In genomic region chr2:120828832-120829632, GRCh38 we compare ENCODE assay signal across 19 cellular contexts.
DNase-seq lines count a peak whose midpoint lies in the region; ATAC-seq, FAIRE-seq and TF ChIP-seq lines count a peak whose summit lies in the region.
"Had no signal": no experiment of that assay in that cellular context is flagged by ENCODE, and none has a peak within 500 bp of the region (broad histone marks: within the 10 kb centered on the region; RNA-seq: fewer than 3 reads in every experiment).

No MANE protein-coding gene starts in this region.

- in situ Hi-C loops in HepG2 (cut with HindIII; ENCODE audit: extremely low pct_ligation_motif_present, low pct_unique_long_range_greater_than_20kb): no loop called here

- no peaks in the 10 kb centered on the region for H3K36me3 ChIP-seq in HepG2 (replicated peaks in 1 of 2; ENCODE audit: control insufficient read depth in 1 of 2, insufficient read depth in 2 of 2, low read length in 2 of 2)
- no peaks in the 10 kb centered on the region for H3K36me3 ChIP-seq in right lobe of liver
- H3K36me3 ChIP-seq in bronchial epithelial cell (ENCODE audit: control insufficient read depth, insufficient read depth, low read length): no peaks in the 10 kb centered on the region
- H3K36me3 ChIP-seq in kidney (ENCODE audit: control insufficient read depth in 1 of 2, insufficient read depth in 2 of 2, low read length in 2 of 2): no peaks in the 10 kb centered on the region
- H3K36me3 ChIP-seq: Peyer's patch had no signal

- CTCF ChIA-PET in HepG2 (lab: Yijun Ruan, JAX; ENCODE audit: low intra/inter-chr PET ratio, low total read pairs): no interaction called here

- H3K4me1 ChIP-seq in HepG2 (ENCODE audit: insufficient read depth, low read length) (no peaks in the 10 kb centered on the region), right lobe of liver (no peaks in the 10 kb centered on the region), kidney (ENCODE audit: control insufficient read depth in 1 of 2, insufficient read depth in 1 of 2, low read depth in 1 of 2, low read length in 2 of 2) (peaks cover 0 to 9% of the 10 kb centered on the region in 2 donors)

- H3K27ac ChIP-seq in HepG2 (ENCODE audit: extremely low read length, insufficient read depth, low read length): no peak overlapping the region
- H3K27ac ChIP-seq in right lobe of liver: no peak overlapping the region
- no peak overlapping the region for H3K27ac ChIP-seq in kidney (ENCODE audit: low read depth in 2 of 2, low read length in 2 of 2)
- H3K27ac ChIP-seq: Peyer's patch had no signal

- peaks cover 21% of the 10 kb centered on the region for H3K4me1 Mint-ChIP-seq in osteocyte (ENCODE audit: unreplicated experiment)

- H4K20me1 ChIP-seq in HepG2 (ENCODE audit: insufficient read depth, low read length): no peaks in the 10 kb centered on the region; the same call in 1 of the 2 replicates

- POLR2A ChIA-PET in HepG2 (lab: Yijun Ruan, JAX): no interaction called here

- no TSS peak for BruUV-seq in HepG2 (replicated peaks; lab: Mats Ljungman, UMichigan)

- H3K27me3 Mint-ChIP-seq in osteocyte (ENCODE audit: unreplicated experiment): no peaks in the 10 kb centered on the region

- H3K27me3 ChIP-seq in HepG2 (ENCODE audit: control insufficient read depth in 1 of 2, insufficient read depth in 2 of 2, low read length in 2 of 2) (peaks cover 3 to 82% of the 10 kb centered on the region in 2 experiments; a peak in 4 of 5 replicates), right lobe of liver (no peaks in the 10 kb centered on the region), bronchial epithelial cell (ENCODE audit: control insufficient read depth, insufficient read depth, low read length) (no peaks in the 10 kb centered on the region)
- H3K27me3 ChIP-seq: Peyer's patch had no signal

- no peak overlapping the region for H3K4me2 ChIP-seq in HepG2 (ENCODE audit: low read depth, low read length)

- H2AFZ ChIP-seq in HepG2 (ENCODE audit: low read length): no peak overlapping the region

- no peak overlapping the region for H3K4me3 Mint-ChIP-seq in osteocyte (ENCODE audit: unreplicated experiment)

- ATAC-seq in HepG2: no peak
- ATAC-seq in right lobe of liver: no peak
- ATAC-seq: HCT116 had no signal

- TF ChIP-seq POLR2A in HepG2 (IDR thresholded peaks at IDR 0.05; ENCODE audit: insufficient read depth in 1 of 2, low read depth in 2 of 2, low read length in 2 of 2) (no peak), right lobe of liver (IDR thresholded peaks at IDR 0.05) (no peak)

- H3K36me3 Mint-ChIP-seq in osteocyte (ENCODE audit: unreplicated experiment): peaks cover 10% of the 10 kb centered on the region

- H3K4me3 ChIP-seq in HepG2 (replicated peaks in 1 of 3; ENCODE audit: insufficient read depth in 1 of 3, low read depth in 2 of 3, low read length in 3 of 3) (no peak overlapping the region), right lobe of liver (no peak overlapping the region), bronchial epithelial cell (ENCODE audit: low read depth, low read length) (no peak overlapping the region), foreskin fibroblast (ENCODE audit: low read depth in 1 of 2, low read length in 2 of 2) (no peak overlapping the region), kidney (ENCODE audit: low read length in 2 of 2) (no peak overlapping the region)
- H3K4me3 ChIP-seq: Peyer's patch had no signal

- TF ChIP-seq EP300 in HepG2 (IDR thresholded peaks at IDR 0.05; ENCODE audit: low read depth in 2 of 2, low read length in 2 of 2): no peak
- no peak for TF ChIP-seq EP300 in HepG2 (CRISPR knock-in tag; IDR thresholded peaks at IDR 0.05; ENCODE audit: borderline replicate concordance)

- H3K27ac Mint-ChIP-seq in osteocyte (ENCODE audit: unreplicated experiment): peak overlapping the region; percentile 0

- no peaks in the 10 kb centered on the region for H3K9me3 Mint-ChIP-seq in osteocyte (ENCODE audit: unreplicated experiment)

- intact Hi-C loops in HepG2 (cut with micrococcal nuclease; ENCODE audit: unreplicated experiment) (no loop called here), right lobe of liver (cut with DNase I) (no loop called here), kidney (cut with DNase I) (no loop called here)

- TF ChIP-seq CTCF in HepG2 (CRISPR knock-in tag; IDR thresholded peaks at IDR 0.05) (no peak), right lobe of liver (IDR thresholded peaks at IDR 0.05) (no peak), bronchial epithelial cell (IDR thresholded peaks at IDR 0.05; ENCODE audit: insufficient read depth, low read length, severe bottlenecking) (no peak), osteocyte (IDR thresholded peaks at IDR 0.05) (no peak), foreskin fibroblast (IDR thresholded peaks at IDR 0.05; ENCODE audit: low read depth, low read length) (no peak), kidney (IDR thresholded peaks at IDR 0.05; ENCODE audit: borderline replicate concordance, extremely low read depth, insufficient read depth) (no peak)

- no peak for DNase-seq in HepG2 (ENCODE audit: low spot score)
- DNase-seq in right lobe of liver: no peak
- DNase-seq in bronchial epithelial cell (ENCODE audit: low read depth): no peak
- no peak for DNase-seq in osteocyte (ENCODE audit: extremely low spot score, unreplicated experiment)
- no peak for DNase-seq in foreskin fibroblast
- no peak for DNase-seq in kidney
- DNase-seq in NCI-H446 treated with DMSO at 0.1 percent for 48 hours (lab: John Stamatoyannopoulos, UW): no peak
- no peak for DNase-seq in NCI-H1105 (lab: John Stamatoyannopoulos, UW)
- DNase-seq: C1 segment of cervical spinal cord, DMS153, EL, KBM-7, NCI-H1048, NCI-H1694, NCI-H82, SHP77 had no signal

- H3K9me3 ChIP-seq in HepG2 (ENCODE audit: low read length): no peaks in the 10 kb centered on the region
- no peaks in the 10 kb centered on the region for H3K9me3 ChIP-seq in right lobe of liver
- no peaks in the 10 kb centered on the region for H3K9me3 ChIP-seq in kidney (ENCODE audit: control insufficient read depth in 1 of 2, low read length in 2 of 2)
- H3K9me3 ChIP-seq: Peyer's patch had no signal

- H3K9ac ChIP-seq in HepG2 (ENCODE audit: insufficient read depth, low read depth, low read length): no peak overlapping the region
- no peak overlapping the region for H3K9ac ChIP-seq in kidney (ENCODE audit: low read length in 2 of 2)

- WGBS in HepG2 (ENCODE audit: low lambda C conversion rate): 36% methylated on average over 14 of the region's 14 CpGs
- 79% methylated on average over 12 of the region's 14 CpGs for WGBS in right lobe of liver (ENCODE audit: insufficient coverage, low coverage, low lambda C conversion rate, missing lambda C conversion rate)

- FAIRE-seq in HepG2 (lab: Jason Lieb, UNC): no peak
- FAIRE-seq in bronchial epithelial cell (lab: Jason Lieb, UNC): peak; percentile 40
- FAIRE-seq in kidney (lab: Jason Lieb, UNC): no peak
- FAIRE-seq: A204.1 had no signal

- H3K79me2 ChIP-seq in HepG2 (ENCODE audit: insufficient read depth, low read length): no peaks in the 10 kb centered on the region

- TF ChIP-seq RAD21 in HepG2 (CRISPR knock-in tag; IDR thresholded peaks at IDR 0.05): no peak

TF ChIP-seq in HepG2, 621 proteins besides CTCF, POLR2A, EP300 and RAD21:
- no peak for TF ChIP-seq ZNF354B (CRISPR knock-in tag; IDR thresholded peaks at IDR 0.05)
- TF ChIP-seq, protein P1, sequence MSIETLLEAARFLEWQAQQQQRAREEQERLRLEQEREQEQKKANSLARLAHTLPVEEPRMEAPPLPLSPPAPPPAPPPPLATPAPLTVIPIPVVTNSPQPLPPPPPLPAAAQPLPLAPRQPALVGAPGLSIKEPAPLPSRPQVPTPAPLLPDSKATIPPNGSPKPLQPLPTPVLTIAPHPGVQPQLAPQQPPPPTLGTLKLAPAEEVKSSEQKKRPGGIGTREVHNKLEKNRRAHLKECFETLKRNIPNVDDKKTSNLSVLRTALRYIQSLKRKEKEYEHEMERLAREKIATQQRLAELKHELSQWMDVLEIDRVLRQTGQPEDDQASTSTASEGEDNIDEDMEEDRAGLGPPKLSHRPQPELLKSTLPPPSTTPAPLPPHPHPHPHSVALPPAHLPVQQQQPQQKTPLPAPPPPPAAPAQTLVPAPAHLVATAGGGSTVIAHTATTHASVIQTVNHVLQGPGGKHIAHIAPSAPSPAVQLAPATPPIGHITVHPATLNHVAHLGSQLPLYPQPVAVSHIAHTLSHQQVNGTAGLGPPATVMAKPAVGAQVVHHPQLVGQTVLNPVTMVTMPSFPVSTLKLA (IDR thresholded peaks at IDR 0.05): peak; percentile 76
